In the genomic region with DNA sequence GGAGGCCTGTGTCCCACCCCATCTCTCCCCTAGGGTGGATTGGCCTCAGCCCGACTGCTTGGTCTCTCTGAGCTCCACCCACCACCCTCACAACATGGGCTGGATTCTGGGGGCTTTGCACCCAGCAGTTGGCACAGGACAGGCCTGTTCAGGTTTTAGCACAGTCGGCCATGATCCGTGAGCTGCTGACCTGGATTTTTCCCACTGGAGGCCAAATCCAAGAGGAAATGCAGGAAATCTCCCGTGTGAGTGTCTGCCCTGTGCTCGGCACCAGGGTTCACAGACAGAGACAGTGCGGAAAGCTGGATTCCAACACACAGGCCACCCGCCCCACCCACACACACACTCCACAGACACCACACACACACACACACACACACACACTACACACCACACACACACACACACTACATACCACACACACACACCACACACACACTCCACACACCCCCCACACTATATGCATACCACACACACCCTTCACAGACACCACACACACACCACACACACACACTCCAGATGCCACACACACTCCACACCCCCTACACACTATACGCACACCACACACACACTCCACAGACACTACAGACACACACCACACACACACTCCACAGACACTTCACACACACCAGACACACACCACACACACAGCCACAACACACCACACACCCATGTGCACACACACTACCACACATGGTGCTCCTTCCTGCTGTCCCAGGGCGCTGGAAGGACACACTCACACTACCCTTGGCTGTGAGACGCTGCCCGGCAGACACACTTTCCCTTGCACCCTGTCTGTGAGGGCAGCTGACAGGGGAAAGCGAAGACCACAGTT, we compare ENCODE assay signal across 15 cellular contexts. TPM values are rescaled to one million over a fixed set of nuclear protein-coding genes. Genes with fewer than 3 reads are reported as not detected.
DNase-seq lines count a peak whose midpoint lies in the region; ATAC-seq and TF ChIP-seq lines count a peak whose summit lies in the region.
"Had no signal": no experiment of that assay in that cellular context is flagged by ENCODE, and none has a peak within 500 bp of the region (broad histone marks: within the 10 kb centered on the region; RNA-seq: fewer than 3 reads in every experiment).

No MANE protein-coding gene starts in this region.

- peak; percentile 15 for DNase-seq in activated T-cell treated with anti-CD3 and anti-CD28 coated beads, Interleukin-2, amount 50 U/mL, for 1 hour
- no peak for DNase-seq in activated T-cell treated with anti-CD3 and anti-CD28 coated beads, Interleukin-2, amount 50 U/mL, for 4 hours
- DNase-seq in T-helper 17 cell, result peak in 1 of 3 donors; percentile 1
- DNase-seq in endothelial cell (ENCODE audit: low spot score), result no peak
- DNase-seq in stimulated activated effector memory CD8-positive, alpha-beta T cell treated with anti-CD3 and anti-CD28 coated beads, Interleukin-12 subunit alpha, Interleukin-12 subunit beta, amount 100 ng/mL, for 72 hours (ENCODE audit: low spot score in 2 of 2), result no peak
- no peak for DNase-seq in COLO668 (lab: John Stamatoyannopoulos, UW; ENCODE audit: unreplicated experiment)
- no peak for DNase-seq in NCI-H187 (lab: John Stamatoyannopoulos, UW)
- no peak for DNase-seq in NOMO-1 (lab: John Stamatoyannopoulos, UW; ENCODE audit: unreplicated experiment in 2 of 2)
- DNase-seq: ACHN; activated CD4-positive, alpha-beta T cell treated with anti-CD3 and anti-CD28 coated beads, Interleukin-2, amount 50 U/mL, for 4 hours; GM23248; NCI-H1105 treated with DMSO at 0.1 percent for 48 hours; NCI-H446 treated with DMSO at 0.1 percent for 48 hours; stimulated activated CD4-positive, alpha-beta T cell treated with anti-CD3 and anti-CD28 coated beads, Interleukin-1b, Interleukin-23, amount 100 ng/mL, for 48 hours; T-helper 9 cell had no signal

- H3K9me3 Mint-ChIP-seq in activated T-cell treated with anti-CD3 and anti-CD28 coated beads, Interleukin-2, amount 50 U/mL, for 4 hours, result no peaks in the 10 kb centered on the region
- H3K9me3 Mint-ChIP-seq in endothelial cell (ENCODE audit: unreplicated experiment), result no peaks in the 10 kb centered on the region
- no peaks in the 10 kb centered on the region for H3K9me3 Mint-ChIP-seq in stimulated activated effector memory CD8-positive, alpha-beta T cell treated with anti-CD3 and anti-CD28 coated beads, Interleukin-12 subunit alpha, Interleukin-12 subunit beta, amount 100 ng/mL, for 72 hours

- peaks cover 24% of the 10 kb centered on the region for H3K36me3 Mint-ChIP-seq in activated T-cell treated with anti-CD3 and anti-CD28 coated beads, Interleukin-2, amount 50 U/mL, for 4 hours (ENCODE audit: insufficient read depth)
- no peaks in the 10 kb centered on the region for H3K36me3 Mint-ChIP-seq in T-helper 17 cell (ENCODE audit: low read depth)
- peaks cover 8% of the 10 kb centered on the region for H3K36me3 Mint-ChIP-seq in endothelial cell (ENCODE audit: low read depth, unreplicated experiment)
- peaks cover 35% of the 10 kb centered on the region for H3K36me3 Mint-ChIP-seq in stimulated activated effector memory CD8-positive, alpha-beta T cell treated with anti-CD3 and anti-CD28 coated beads, Interleukin-12 subunit alpha, Interleukin-12 subunit beta, amount 100 ng/mL, for 72 hours

- H3K27ac Mint-ChIP-seq in T-helper 17 cell, result peak overlapping the region; percentile 88
- peak overlapping the region; percentile 1 for H3K27ac Mint-ChIP-seq in endothelial cell (ENCODE audit: unreplicated experiment)
- H3K27ac Mint-ChIP-seq in stimulated activated effector memory CD8-positive, alpha-beta T cell treated with anti-CD3 and anti-CD28 coated beads, Interleukin-12 subunit alpha, Interleukin-12 subunit beta, amount 100 ng/mL, for 72 hours, result peak overlapping the region; percentile 75

- TF ChIP-seq CTCF in endothelial cell (IDR thresholded peaks at IDR 0.05; ENCODE audit: unreplicated experiment), result no peak

- no peak for ATAC-seq in activated T-cell treated with anti-CD3 and anti-CD28 coated beads, Interleukin-2, amount 50 U/mL, for 4 hours
- peak; percentile 7 for ATAC-seq in T-helper 17 cell
- no peak for ATAC-seq in stimulated activated effector memory CD8-positive, alpha-beta T cell treated with anti-CD3 and anti-CD28 coated beads, Interleukin-12 subunit alpha, Interleukin-12 subunit beta, amount 100 ng/mL, for 72 hours

- peaks cover 80% of the 10 kb centered on the region for H3K4me1 Mint-ChIP-seq in activated T-cell treated with anti-CD3 and anti-CD28 coated beads, Interleukin-2, amount 50 U/mL, for 4 hours (ENCODE audit: low read depth)
- H3K4me1 Mint-ChIP-seq in T-helper 17 cell (peaks cover 61% of the 10 kb centered on the region), endothelial cell (ENCODE audit: unreplicated experiment) (peaks cover 32% of the 10 kb centered on the region)
- peaks cover 92% of the 10 kb centered on the region for H3K4me1 Mint-ChIP-seq in stimulated activated effector memory CD8-positive, alpha-beta T cell treated with anti-CD3 and anti-CD28 coated beads, Interleukin-12 subunit alpha, Interleukin-12 subunit beta, amount 100 ng/mL, for 72 hours

- no peaks in the 10 kb centered on the region for H3K9me3 ChIP-seq in T-helper 17 cell (ENCODE audit: control insufficient read depth, low read length, poor library complexity, severe bottlenecking)

- no peak overlapping the region for H3K4me3 Mint-ChIP-seq in activated T-cell treated with anti-CD3 and anti-CD28 coated beads, Interleukin-2, amount 50 U/mL, for 4 hours
- peak overlapping the region; percentile 59 for H3K4me3 Mint-ChIP-seq in T-helper 17 cell
- peak overlapping the region; percentile 16 for H3K4me3 Mint-ChIP-seq in endothelial cell (ENCODE audit: unreplicated experiment)
- H3K4me3 Mint-ChIP-seq in stimulated activated effector memory CD8-positive, alpha-beta T cell treated with anti-CD3 and anti-CD28 coated beads, Interleukin-12 subunit alpha, Interleukin-12 subunit beta, amount 100 ng/mL, for 72 hours, result peak overlapping the region; percentile 22

- H3K27me3 Mint-ChIP-seq in activated T-cell treated with anti-CD3 and anti-CD28 coated beads, Interleukin-2, amount 50 U/mL, for 4 hours (ENCODE audit: low read depth), result no peaks in the 10 kb centered on the region
- H3K27me3 Mint-ChIP-seq in T-helper 17 cell (no peaks in the 10 kb centered on the region), endothelial cell (ENCODE audit: unreplicated experiment) (peaks cover 14% of the 10 kb centered on the region)

RNA-seq across cellular contexts. Expression of gene MBP, which starts 14.1 kb away (rescaled TPM):
- 10 to 100 TPM; 28.1 to 32.9 (median 32.3) TPM for total RNA-seq in activated T-cell treated with anti-CD3 and anti-CD28 coated beads, Interleukin-2, amount 50 U/mL, for 4 hours
- total RNA-seq in T-helper 17 cell (100 to 1,000 TPM in 1 of 2 donors, 10 to 100 TPM in 1; 97.7 to 127 TPM), endothelial cell (ENCODE audit: unreplicated experiment) (9.7 TPM)

Comparison
In these comparisons a context has a peak if more than half of its experiments do, and no peak if none do; other contexts are left out.
1. H3K27ac Mint-ChIP-seq: peak in every context shown above with its lines; median percentile 88 in T-helper 17 cell; 75 in stimulated activated effector memory CD8-positive, alpha-beta T cell treated with anti-CD3 and anti-CD28 coated beads, Interleukin-12 subunit alpha, Interleukin-12 subunit beta, amount 100 ng/mL, for 72 hours; 1 in endothelial cell.